11 cellular contexts compared by ENCODE assay signal in the genomic region with DNA sequence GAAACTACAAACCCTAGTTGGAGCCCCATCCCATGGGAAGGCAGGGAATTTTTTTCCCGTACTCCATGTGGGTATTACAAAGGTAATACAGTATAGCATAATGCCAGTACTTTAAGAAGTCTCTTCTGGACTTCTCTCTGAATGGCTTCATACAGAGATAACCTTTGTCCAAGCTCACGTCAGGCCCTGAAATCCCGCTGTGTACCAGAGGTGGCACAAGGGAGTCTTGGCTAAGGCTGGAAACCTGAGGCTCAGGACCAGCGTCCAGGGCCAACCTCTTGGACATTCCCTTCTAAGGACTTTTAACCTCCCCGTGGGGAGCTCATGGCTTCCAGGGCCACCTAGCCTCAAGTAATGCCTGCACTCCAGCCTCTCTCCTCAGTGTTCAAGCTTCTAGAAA.
DNase-seq lines count a peak whose midpoint lies in the region; ATAC-seq, FAIRE-seq and TF ChIP-seq lines count a peak whose summit lies in the region.
"Had no signal": no experiment of that assay in that cellular context is flagged by ENCODE, and none has a peak within 500 bp of the region (broad histone marks: within the 10 kb centered on the region; RNA-seq: fewer than 3 reads in every experiment).

No MANE protein-coding gene starts in this region.

- H3K9me3 ChIP-seq in PC-9 (ENCODE audit: insufficient read depth, low read depth), result no peaks in the 10 kb centered on the region

- no peak overlapping the region for H2AFZ ChIP-seq in PC-9
- H2AFZ ChIP-seq: parathyroid adenoma had no signal

- H3K4me3 ChIP-seq in PC-9, result no peak overlapping the region

- BruUV-seq in PC-9 (replicated peaks; lab: Mats Ljungman, UMichigan), result no TSS peak

- CTCF ChIA-PET in PC-9 (lab: Charles Lee), result interaction anchor here (0.6 kb wide), 1 partner anchor 15 kb away, joined by 3 read pairs; no protein-coding TSS in a partner anchor

- no peaks in the 10 kb centered on the region for H3K36me3 ChIP-seq in PC-9 (ENCODE audit: low read depth)

- no peaks in the 10 kb centered on the region for H3K27me3 ChIP-seq in PC-9 (ENCODE audit: insufficient read depth, low read depth)
- H3K27me3 ChIP-seq in foreskin keratinocyte, result no peaks in the 10 kb centered on the region

- H3K4me1 ChIP-seq in PC-9 (replicated peaks; ENCODE audit: insufficient read depth) (no peaks in the 10 kb centered on the region), foreskin keratinocyte (no peaks in the 10 kb centered on the region)
- H3K4me1 ChIP-seq: parathyroid adenoma had no signal

- ATAC-seq in foreskin keratinocyte (no peak), GM21717 (IDR thresholded peaks at IDR 0.05; ENCODE audit: unreplicated experiment) (no peak)

- intact Hi-C loops in PC-9 (cut with micrococcal nuclease; ENCODE audit: unreplicated experiment), result no loop called here

- no peaks in the 10 kb centered on the region for H4K20me1 ChIP-seq in PC-9 (ENCODE audit: insufficient read depth)

- in situ Hi-C loops in KBM-7 (cut with MboI; ENCODE audit: low pct_unique_long_range_greater_than_20kb, low sequenced_read_pairs), result no loop called here

- no peak overlapping the region for H3K27ac ChIP-seq in PC-9
- H3K27ac ChIP-seq in foreskin keratinocyte, result no peak overlapping the region
- H3K27ac ChIP-seq: parathyroid adenoma had no signal

- no peaks in the 10 kb centered on the region for H3F3A ChIP-seq in PC-9 (ENCODE audit: insufficient read depth, low read depth)

- no peak for FAIRE-seq in urothelium cell line (lab: Jason Lieb, UNC)

- no peak overlapping the region for H3K4me2 ChIP-seq in PC-9

- peak; percentile 37 for DNase-seq in NCI-H82 (lab: John Stamatoyannopoulos, UW)
- no peak for DNase-seq in NCI-H82 treated with DMSO at 0.1 percent for 48 hours (lab: John Stamatoyannopoulos, UW; ENCODE audit: unreplicated experiment)
- no peak for DNase-seq in PC-9
- DNase-seq in foreskin keratinocyte, result no peak
- peak; percentile 31 for DNase-seq in urothelium cell line (ENCODE audit: low spot score)
- no peak for DNase-seq in KBM-7
- no peak for DNase-seq in NCI-H1105 treated with DMSO at 0.1 percent for 48 hours (lab: John Stamatoyannopoulos, UW)
- DNase-seq: aorta, NCI-H524 had no signal

- H3K79me2 ChIP-seq in PC-9 (ENCODE audit: low read depth), result no peaks in the 10 kb centered on the region
- H3K79me2 ChIP-seq: parathyroid adenoma had no signal

- peak; percentile 51; the same call in 1 of the 2 replicates for TF ChIP-seq CTCF in PC-9 (conservative IDR thresholded peaks at IDR 0.05)
- TF ChIP-seq CTCF in foreskin keratinocyte (conservative IDR thresholded peaks at IDR 0.05), result peak; percentile 11

- POLR2A ChIA-PET in PC-9 (lab: Charles Lee; ENCODE audit: unreplicated experiment), result no interaction called here

- H3K9me2 ChIP-seq in PC-9 (ENCODE audit: insufficient read depth), result no peaks in the 10 kb centered on the region

Comparison
In these comparisons a context has a peak if more than half of its experiments do, and no peak if none do; other contexts are left out.
1. DNase-seq: peak in NCI-H82 (single experiment) and urothelium cell line (single experiment); none in NCI-H82 treated with DMSO at 0.1 percent for 48 hours (single experiment), PC-9 (0 of 2), foreskin keratinocyte (0 of 2), KBM-7 (single experiment) and NCI-H1105 treated with DMSO at 0.1 percent for 48 hours (single experiment).